Comparison of ENCODE assay signal across 19 cellular contexts in the genomic region with DNA sequence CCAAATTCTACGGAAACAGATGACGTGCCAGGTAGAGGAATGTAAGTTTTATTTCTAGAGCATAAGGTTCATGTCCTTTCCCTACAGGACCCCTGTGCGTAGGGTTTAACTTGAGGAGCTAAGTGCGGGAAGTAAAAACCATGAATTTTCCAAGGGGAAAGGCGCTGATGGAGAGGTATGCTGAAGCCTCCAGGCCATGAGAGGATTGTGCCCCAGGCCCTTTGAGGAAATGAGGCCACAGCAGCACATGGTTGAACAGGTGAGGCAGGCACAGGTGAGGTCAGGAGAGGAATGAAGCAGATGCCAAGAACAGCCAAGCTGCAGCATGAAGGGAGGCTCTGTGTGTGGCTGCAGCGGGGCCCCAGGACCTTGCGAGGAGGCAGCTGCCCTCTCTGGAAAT. TPM values are rescaled to one million over a fixed set of nuclear protein-coding genes. Genes with fewer than 3 reads are reported as not detected.
A peak's percentile ranks its signal among the peaks of the same experiment; 100 is the strongest.
DNase-seq lines count a peak whose midpoint lies in the region; TF ChIP-seq lines count a peak whose summit lies in the region.
"Had no signal": no experiment of that assay in that cellular context is flagged by ENCODE, and none has a peak within 500 bp of the region (broad histone marks: within the 10 kb centered on the region; RNA-seq: fewer than 3 reads in every experiment).

No MANE protein-coding gene starts in this region.

- H3K14ac ChIP-seq in neuronal stem cell (ENCODE audit: low read length), result no peak overlapping the region

- H4K91ac ChIP-seq in neuronal stem cell (ENCODE audit: low read depth, low read length, poor library complexity), result no peak overlapping the region

- H3K18ac ChIP-seq in neuronal stem cell (ENCODE audit: low read length), result peak overlapping the region; percentile 5

- H3K4ac ChIP-seq in neuronal stem cell (ENCODE audit: low read length), result no peak overlapping the region

- no peaks in the 10 kb centered on the region for H3K4me1 Mint-ChIP-seq in neural crest cell
- H3K4me1 Mint-ChIP-seq: B cell had no signal

- H3K4me1 ChIP-seq in neuronal stem cell (ENCODE audit: control insufficient read depth in 2 of 2, insufficient read depth in 1 of 2, low read depth in 1 of 2, low read length in 2 of 2), result peaks cover 0 to 4% of the 10 kb centered on the region in 2 donors
- H3K4me1 ChIP-seq in spleen, result no peaks in the 10 kb centered on the region
- no peaks in the 10 kb centered on the region for H3K4me1 ChIP-seq in osteoblast (ENCODE audit: insufficient read depth, low read length)
- H3K4me1 ChIP-seq: A549, Caco-2 had no signal

- H4K8ac ChIP-seq in neuronal stem cell (ENCODE audit: low read depth, low read length), result no peak overlapping the region

- intact Hi-C loops in spleen (cut with DNase I; ENCODE audit: low total_unique reads), result no loop called here

- H3K9me3 Mint-ChIP-seq in neural crest cell, result no peaks in the 10 kb centered on the region
- H3K9me3 Mint-ChIP-seq: CD4-positive, alpha-beta T cell; CD8-positive, alpha-beta T cell had no signal

- no peak overlapping the region for H3K4me3 Mint-ChIP-seq in neural crest cell
- H3K4me3 Mint-ChIP-seq: B cell; CD4-positive, alpha-beta T cell; CD8-positive, alpha-beta T cell had no signal

- no peak overlapping the region for H2BK12ac ChIP-seq in neuronal stem cell (ENCODE audit: low read length)

- H3K27ac Mint-ChIP-seq in neural crest cell (ENCODE audit: unreplicated experiment), result peak overlapping the region; percentile 60
- H3K27ac Mint-ChIP-seq: B cell; CD4-positive, alpha-beta T cell; CD8-positive, alpha-beta T cell had no signal

- H4K20me1 ChIP-seq in osteoblast (ENCODE audit: insufficient read depth, low read length), result no peaks in the 10 kb centered on the region
- H4K20me1 ChIP-seq: BLaER1 treated with 17β-estradiol and CSF1 and Interleukin-3, amounts not matched to agents 10 nM and 100 nM had no signal

- no peak overlapping the region for H3K4me2 ChIP-seq in neuronal stem cell (ENCODE audit: insufficient read depth, low read length, poor library complexity, severe bottlenecking)
- no peak overlapping the region for H3K4me2 ChIP-seq in osteoblast (ENCODE audit: insufficient read depth, low read length)
- H3K4me2 ChIP-seq: A549; BLaER1 treated with 17β-estradiol and CSF1 and Interleukin-3, amounts not matched to agents 10 nM and 100 nM had no signal

- no CpG with 5 or more reads among the region's 7 CpGs for WGBS in neuronal stem cell (ENCODE audit: extremely low coverage in 2 of 2, insufficient read length in 2 of 2, insufficient replicate concordance in 1 of 2), 2 donors
- WGBS in spleen, 5 donors, result 89 to 96% (median 91%) methylated on average over 7 of the region's 7 CpGs

- H3K79me2 ChIP-seq in osteoblast (ENCODE audit: insufficient read depth, low read length), result no peaks in the 10 kb centered on the region

- H2AFZ ChIP-seq in neuronal stem cell (ENCODE audit: low read length), result no peak overlapping the region
- no peak overlapping the region for H2AFZ ChIP-seq in osteoblast (ENCODE audit: low read length)

- H2BK15ac ChIP-seq in neuronal stem cell (ENCODE audit: low read length), result no peak overlapping the region

- no peak overlapping the region for H2BK5ac ChIP-seq in neuronal stem cell (ENCODE audit: low read length)

- H3K36me3 ChIP-seq in neuronal stem cell (replicated peaks in 1 of 2; ENCODE audit: control insufficient read depth in 2 of 2, insufficient read depth in 2 of 2, low read length in 2 of 2) (no peaks in the 10 kb centered on the region), spleen (no peaks in the 10 kb centered on the region), osteoblast (ENCODE audit: insufficient read depth, low read length) (no peaks in the 10 kb centered on the region)
- H3K36me3 ChIP-seq: BLaER1 treated with 17β-estradiol and CSF1 and Interleukin-3, amounts not matched to agents 10 nM and 100 nM had no signal

- no peak overlapping the region for H2BK120ac ChIP-seq in neuronal stem cell (ENCODE audit: low read depth, low read length)

- TF ChIP-seq CTCF in neural crest cell (conservative IDR thresholded peaks at IDR 0.05) (no peak), spleen (IDR thresholded peaks at IDR 0.05 in 8 of 11, conservative IDR thresholded peaks at IDR 0.05 in 3 of 11) (no peak), osteoblast (IDR thresholded peaks at IDR 0.05; ENCODE audit: extremely low read depth, low read depth, low read length) (no peak)

- no peak overlapping the region for H3K23ac ChIP-seq in neuronal stem cell (ENCODE audit: low read depth, low read length, poor library complexity)

- no peak overlapping the region for H2AK5ac ChIP-seq in neuronal stem cell (ENCODE audit: low read depth, low read length)

- no peak overlapping the region for H3K27ac ChIP-seq in neuronal stem cell (replicated peaks; ENCODE audit: low read length)
- no peak overlapping the region for H3K27ac ChIP-seq in spleen
- no peak overlapping the region for H3K27ac ChIP-seq in osteoblast (ENCODE audit: low read depth, low read length)
- H3K27ac ChIP-seq: 22Rv1; A549; BLaER1 treated with 17β-estradiol and CSF1 and Interleukin-3, amounts not matched to agents 10 nM and 100 nM; C4-2B had no signal

- H3K4me3 ChIP-seq in neuronal stem cell (ENCODE audit: low read length in 2 of 2) (no peak overlapping the region), spleen (no peak overlapping the region), osteoblast (ENCODE audit: insufficient read depth, low read length) (no peak overlapping the region)
- H3K4me3 ChIP-seq: A549; BLaER1 treated with 17β-estradiol and CSF1 and Interleukin-3, amounts not matched to agents 10 nM and 100 nM had no signal

- DNase-seq in neural crest cell (ENCODE audit: low read depth, low spot score) (no peak), neuronal stem cell (ENCODE audit: low spot score) (no peak), spleen (peak; percentile 37), medulla oblongata (ENCODE audit: extremely low spot score) (no peak), osteoblast (ENCODE audit: insufficient read length, low spot score, missing footprints) (no peak)
- DNase-seq: AML-193; Caco-2; Calu3; CD4-positive, alpha-beta T cell; CD8-positive, alpha-beta T cell; DMS79 treated with DMSO at 0.1 percent for 48 hours; GF-D8 had no signal

- no peaks in the 10 kb centered on the region for H3K36me3 Mint-ChIP-seq in neural crest cell (ENCODE audit: low read depth)
- H3K36me3 Mint-ChIP-seq: CD8-positive, alpha-beta T cell had no signal

- no peak for TF ChIP-seq POLR2A in spleen (IDR thresholded peaks at IDR 0.05)

- peaks cover 16% of the 10 kb centered on the region for H3K27me3 Mint-ChIP-seq in neural crest cell (ENCODE audit: low read depth)

- no peak overlapping the region for H3K9ac ChIP-seq in neuronal stem cell (ENCODE audit: low read depth, low read length, poor library complexity)
- H3K9ac ChIP-seq: BLaER1 treated with 17β-estradiol and CSF1 and Interleukin-3, amounts not matched to agents 10 nM and 100 nM had no signal

- H3K27me3 ChIP-seq in neuronal stem cell (ENCODE audit: control insufficient read depth in 3 of 3, insufficient read depth in 3 of 3, low read depth in 1 of 3, low read length in 3 of 3) (peaks cover 0 to 7% (median 0%) of the 10 kb centered on the region in 3 experiments), spleen (replicated peaks in 1 of 7) (peaks cover 0 to 48% (median 14%) of the 10 kb centered on the region in 7 donors), osteoblast (ENCODE audit: insufficient read depth, low read length) (peaks cover 4% of the 10 kb centered on the region)
- H3K27me3 ChIP-seq: BLaER1 treated with 17β-estradiol and CSF1 and Interleukin-3, amounts not matched to agents 10 nM and 100 nM had no signal

- H3K79me1 ChIP-seq in neuronal stem cell (ENCODE audit: low read depth, low read length), result no peaks in the 10 kb centered on the region

- no peaks in the 10 kb centered on the region for H3K9me3 ChIP-seq in neuronal stem cell (replicated peaks in 1 of 2; ENCODE audit: control insufficient read depth in 2 of 2, insufficient read depth in 1 of 2, low read depth in 1 of 2, low read length in 2 of 2)
- no peaks in the 10 kb centered on the region for H3K9me3 ChIP-seq in spleen
- H3K9me3 ChIP-seq in osteoblast (ENCODE audit: low read depth, low read length), result no peaks in the 10 kb centered on the region
- H3K9me3 ChIP-seq: A549; BLaER1 treated with 17β-estradiol and CSF1 and Interleukin-3, amounts not matched to agents 10 nM and 100 nM; Caco-2 had no signal

RNA-seq across cellular contexts. Expression of a gene that starts 14.7 kb away (rescaled TPM):
- 0.28 and 0.77 TPM in 2 replicates for total RNA-seq in neural crest cell
- 0.67 TPM for polyA plus RNA-seq in neuronal stem cell (2013, experiment 1 of 2)
- 0.68 TPM for polyA plus RNA-seq in neuronal stem cell (2013, experiment 2 of 2)
- total RNA-seq in spleen, result 1 to 10 TPM in 2 of 7 donors, under 1 TPM in 4, not detected in 1; 0.40 to 1.1 (median 0.93) TPM
- polyA plus RNA-seq in spleen, result under 1 TPM; 0.10 to 0.21 (median 0.17) TPM
- total RNA-seq in osteoblast, result under 0.01 TPM in 1 of 2 replicates, not detected in the other
- total RNA-seq: A172, B cell, Caco-2 had no signal
- polyA plus RNA-seq: BJ had no signal
